In the genomic region with DNA sequence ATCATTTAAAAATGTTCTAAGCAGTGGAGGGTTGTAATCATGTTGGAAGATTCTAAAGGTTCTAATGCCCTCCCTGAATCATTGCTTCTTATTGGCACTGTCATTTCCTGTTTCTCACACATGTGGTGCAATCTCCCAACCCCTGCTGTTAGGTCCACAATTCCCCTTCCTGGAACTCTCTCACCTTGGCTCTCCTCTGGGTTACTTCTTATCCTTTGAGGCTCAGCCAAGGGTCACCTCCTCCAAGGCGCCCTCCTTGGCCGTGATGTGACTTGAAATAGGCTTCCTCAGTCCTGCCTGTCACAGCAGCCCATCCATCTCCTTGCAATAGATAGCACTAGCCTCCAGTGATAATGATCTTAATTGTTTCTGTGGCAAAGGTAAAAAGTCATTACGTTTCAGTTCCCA, we compare ENCODE assay signal across 14 cellular contexts.
DNase-seq lines count a peak whose midpoint lies in the region; ATAC-seq and TF ChIP-seq lines count a peak whose summit lies in the region.
"Had no signal": no experiment of that assay in that cellular context is flagged by ENCODE, and none has a peak within 500 bp of the region (broad histone marks: within the 10 kb centered on the region; RNA-seq: fewer than 3 reads in every experiment).

No MANE protein-coding gene starts in this region.

- H3K27me3 ChIP-seq in foreskin keratinocyte: peaks cover 2% of the 10 kb centered on the region
- H3K27me3 ChIP-seq: cardiac muscle cell, vagina had no signal

- DNase-seq in AML-193 (lab: John Stamatoyannopoulos, UW): peak; percentile 25 to 31
- DNase-seq in HT1080 (ENCODE audit: low read depth): peak; percentile 89
- peak; percentile 62 for DNase-seq in SK-N-DZ (ENCODE audit: low spot score)
- peak; percentile 50 to 80 for DNase-seq in foreskin keratinocyte
- DNase-seq in stimulated activated CD4-positive, alpha-beta T cell treated with anti-CD3 and anti-CD28 coated beads, Interleukin-15, amount 100 ng/mL, for 24 hours: no peak
- no peak for DNase-seq in NCI-H82 (lab: John Stamatoyannopoulos, UW)
- DNase-seq in NCI-H345 treated with DMSO at 0.1 percent for 48 hours (lab: John Stamatoyannopoulos, UW; ENCODE audit: unreplicated experiment): no peak
- DNase-seq in anterior cingulate cortex (lab: John Stamatoyannopoulos, UW): no peak
- DNase-seq: CD4-positive, alpha-beta T cell; NCI-H526; right cardiac atrium; T-helper 9 cell had no signal

- no peak for TF ChIP-seq CTCF in foreskin keratinocyte (conservative IDR thresholded peaks at IDR 0.05)

- peak; percentile 75 for ATAC-seq in foreskin keratinocyte
- ATAC-seq: right cardiac atrium had no signal

- no peak overlapping the region for H3K27ac ChIP-seq in foreskin keratinocyte
- H3K27ac ChIP-seq: cardiac muscle cell, vagina had no signal

- peaks cover 11% of the 10 kb centered on the region for H3K4me1 ChIP-seq in foreskin keratinocyte
- H3K4me1 ChIP-seq: vagina had no signal

Comparison
In these comparisons a context has a peak if more than half of its experiments do, and no peak if none do; other contexts are left out.
1. DNase-seq: peak in AML-193 (2 of 2), HT1080 (single experiment), SK-N-DZ (single experiment) and foreskin keratinocyte (2 of 2); none in stimulated activated CD4-positive, alpha-beta T cell treated with anti-CD3 and anti-CD28 coated beads, Interleukin-15, amount 100 ng/mL, for 24 hours (single experiment), NCI-H82 (single experiment), NCI-H345 treated with DMSO at 0.1 percent for 48 hours (single experiment) and anterior cingulate cortex (0 of 58).